In genomic region chr10:27742195-27742925, GRCh38 we compare ENCODE assay signal across 8 cellular contexts. TPM values are rescaled to one million over a fixed set of nuclear protein-coding genes. Genes with fewer than 3 reads are reported as not detected.
DNase-seq lines count a peak whose midpoint lies in the region; ATAC-seq lines count a peak whose summit lies in the region.

No MANE protein-coding gene starts in this region.

- no peaks in the 10 kb centered on the region for H3K36me3 Mint-ChIP-seq in CD8-positive, alpha-beta memory T cell

- H3K27ac Mint-ChIP-seq in CD8-positive, alpha-beta memory T cell: no peak overlapping the region

- ATAC-seq in GM19463 (IDR thresholded peaks at IDR 0.05; ENCODE audit: unreplicated experiment): peak; percentile 95
- ATAC-seq in HG03575 (IDR thresholded peaks at IDR 0.05; ENCODE audit: extremely low read depth, insufficient number of reproducible peaks, low FRiP score, unreplicated experiment): peak; percentile 93

- H3K36me3 ChIP-seq in CD8-positive, alpha-beta memory T cell (ENCODE audit: insufficient read depth, low read length): no peaks in the 10 kb centered on the region

- POLR2A ChIA-PET in CD8-positive, alpha-beta memory T cell (lab: Charles Lee): interaction anchor here (0.5 to 1.0 kb wide), 2 partner anchors 434 to 499 kb away, joined by 3 to 5 read pairs; no protein-coding TSS in a partner anchor

- H3K27ac ChIP-seq in CD8-positive, alpha-beta memory T cell (ENCODE audit: low read depth, low read length): no peak overlapping the region
- H3K27ac ChIP-seq in substantia nigra (ENCODE audit: low read depth, low read length, poor library complexity, severe bottlenecking): no peak overlapping the region

- peak overlapping the region; percentile 81 to 93 (median 88) for H3K4me3 Mint-ChIP-seq in CD8-positive, alpha-beta memory T cell

- DNase-seq in CD8-positive, alpha-beta memory T cell: peak; percentile 56 to 78 (median 74)
- DNase-seq in RPMI8226 (peak; percentile 63), glomerular endothelial cell (ENCODE audit: extremely low read depth, low read depth, low spot score) (peak; percentile 5), nucleus accumbens (lab: John Stamatoyannopoulos, UW) (peak in 42 of 56 donors; percentile 12 to 81 (median 48)), substantia nigra (lab: John Stamatoyannopoulos, UW) (peak in 29 of 49 donors; percentile 6 to 79 (median 44))
- DNase-seq in activated naive CD4-positive, alpha-beta T cell treated with Interleukin-2 at 50 U/mL for 16 hours: peak; percentile 90

- no peaks in the 10 kb centered on the region for H3K9me3 Mint-ChIP-seq in CD8-positive, alpha-beta memory T cell

- H3K27me3 Mint-ChIP-seq in CD8-positive, alpha-beta memory T cell: peaks cover 41 to 59% of the 10 kb centered on the region in 2 donors

- CTCF ChIA-PET in CD8-positive, alpha-beta memory T cell (lab: Charles Lee): interaction anchor here (0.7 to 3.6 kb wide), 20 partner anchors 9 to 659 kb away, joined by 3 to 23 read pairs (median 4); no protein-coding TSS in a partner anchor

- H3K9me3 ChIP-seq in CD8-positive, alpha-beta memory T cell (ENCODE audit: low read length): no peaks in the 10 kb centered on the region

- H3K4me3 ChIP-seq in CD8-positive, alpha-beta memory T cell (ENCODE audit: low read length): peak overlapping the region; percentile 69

- H3K4me1 ChIP-seq in CD8-positive, alpha-beta memory T cell (ENCODE audit: insufficient read depth, low read length): peaks cover 42% of the 10 kb centered on the region

- peaks cover 61% of the 10 kb centered on the region for H3K27me3 ChIP-seq in CD8-positive, alpha-beta memory T cell (ENCODE audit: insufficient read depth, low read length, poor library complexity, severe bottlenecking)

- H3K4me1 Mint-ChIP-seq in CD8-positive, alpha-beta memory T cell: peaks cover 24 to 52% (median 30%) of the 10 kb centered on the region in 3 donors

RNA-seq across cellular contexts. Expression of gene MKX, which starts 3.3 kb away (rescaled TPM):
- total RNA-seq in CD8-positive, alpha-beta memory T cell: under 1 TPM; 0.20 to 0.29 TPM
- not detected for polyA plus RNA-seq in CD8-positive, alpha-beta memory T cell
- total RNA-seq in glomerular endothelial cell: 0.19 TPM in 1 of 2 replicates, not detected in the other

Comparison
In these comparisons a context has a peak if more than half of its experiments do, and no peak if none do; other contexts are left out.
1. DNase-seq: peak in every context shown above with its lines; median percentile 90 in activated naive CD4-positive, alpha-beta T cell treated with Interleukin-2 at 50 U/mL for 16 hours; 74 in CD8-positive, alpha-beta memory T cell; 63 in RPMI8226; 48 in nucleus accumbens; 44 in substantia nigra; 5 in glomerular endothelial cell.